Comparison of ENCODE assay signal across 8 cellular contexts in genomic region chr11:111446404-111447152, GRCh38.
DNase-seq lines count a peak whose midpoint lies in the region; ATAC-seq and TF ChIP-seq lines count a peak whose summit lies in the region.

No MANE protein-coding gene starts in this region.

- peak; percentile 97 for TF ChIP-seq RAD21 in Ishikawa (IDR thresholded peaks at IDR 0.05; ENCODE audit: low read depth)

- peak overlapping the region; percentile 1 to 34 for H3K27ac Mint-ChIP-seq in natural killer cell treated with Interleukin-12 subunit alpha and Interleukin-12 subunit beta and Interleukin-15 and Interleukin-18, amount 100 ng/mL, for 72 hours
- H3K27ac Mint-ChIP-seq in stimulated activated naive CD8-positive, alpha-beta T cell treated with anti-CD3 and anti-CD28 coated beads, Interleukin-15, Interleukin-2, amounts not matched to agents 100 ng/mL and 50 ng/mL, for 24 hours: peak overlapping the region; percentile 67

- no peak for TF ChIP-seq EP300 in Ishikawa (IDR thresholded peaks at IDR 0.05; ENCODE audit: borderline replicate concordance)

- H3K4me3 Mint-ChIP-seq in natural killer cell treated with Interleukin-12 subunit alpha and Interleukin-12 subunit beta and Interleukin-15 and Interleukin-18, amount 100 ng/mL, for 72 hours: no peak overlapping the region
- peak overlapping the region; percentile 25 for H3K4me3 Mint-ChIP-seq in stimulated activated naive CD8-positive, alpha-beta T cell treated with anti-CD3 and anti-CD28 coated beads, Interleukin-15, Interleukin-2, amounts not matched to agents 100 ng/mL and 50 ng/mL, for 24 hours

- H3K27me3 Mint-ChIP-seq in natural killer cell treated with Interleukin-12 subunit alpha and Interleukin-12 subunit beta and Interleukin-15 and Interleukin-18, amount 100 ng/mL, for 72 hours: peaks cover 0 to 2% of the 10 kb centered on the region in 2 donors
- H3K27me3 Mint-ChIP-seq in stimulated activated naive CD8-positive, alpha-beta T cell treated with anti-CD3 and anti-CD28 coated beads, Interleukin-15, Interleukin-2, amounts not matched to agents 100 ng/mL and 50 ng/mL, for 24 hours: no peaks in the 10 kb centered on the region

- peak; percentile 96 for DNase-seq in DMS53 treated with DMSO at 0.1 percent for 48 hours (lab: John Stamatoyannopoulos, UW; ENCODE audit: unreplicated experiment)
- peak; percentile 60 for DNase-seq in activated T-cell treated with anti-CD3 and anti-CD28 coated beads for 1 hour (ENCODE audit: low read depth)
- peak; percentile 70 to 78 for DNase-seq in erythroblast (lab: John Stamatoyannopoulos, UW)
- DNase-seq in natural killer cell treated with Interleukin-12 subunit alpha and Interleukin-12 subunit beta and Interleukin-15 and Interleukin-18, amount 100 ng/mL, for 72 hours (ENCODE audit: low spot score): peak; percentile 85

- no peaks in the 10 kb centered on the region for H3K9me3 ChIP-seq in OCI-LY3 (ENCODE audit: insufficient read depth, low read length)

- H3K9me3 Mint-ChIP-seq in natural killer cell treated with Interleukin-12 subunit alpha and Interleukin-12 subunit beta and Interleukin-15 and Interleukin-18, amount 100 ng/mL, for 72 hours: no peaks in the 10 kb centered on the region
- H3K9me3 Mint-ChIP-seq in stimulated activated naive CD8-positive, alpha-beta T cell treated with anti-CD3 and anti-CD28 coated beads, Interleukin-15, Interleukin-2, amounts not matched to agents 100 ng/mL and 50 ng/mL, for 24 hours: no peaks in the 10 kb centered on the region

- no peak for TF ChIP-seq POLR2A in erythroblast (IDR thresholded peaks at IDR 0.05; ENCODE audit: low read length)

- H2AFZ ChIP-seq in OCI-LY3 (ENCODE audit: low read depth, low read length): peak overlapping the region; percentile 68; the same call in 1 of the 2 replicates

- no peaks in the 10 kb centered on the region for H3K36me3 Mint-ChIP-seq in natural killer cell treated with Interleukin-12 subunit alpha and Interleukin-12 subunit beta and Interleukin-15 and Interleukin-18, amount 100 ng/mL, for 72 hours
- H3K36me3 Mint-ChIP-seq in stimulated activated naive CD8-positive, alpha-beta T cell treated with anti-CD3 and anti-CD28 coated beads, Interleukin-15, Interleukin-2, amounts not matched to agents 100 ng/mL and 50 ng/mL, for 24 hours (ENCODE audit: low read depth): no peaks in the 10 kb centered on the region

- H3K4me1 ChIP-seq in OCI-LY3 (ENCODE audit: low read length): peaks cover 48% of the 10 kb centered on the region

- no peak overlapping the region for H3K9ac ChIP-seq in OCI-LY3 (ENCODE audit: low read length)

- ATAC-seq in GM21619 (IDR thresholded peaks at IDR 0.05; ENCODE audit: unreplicated experiment): peak; percentile 77
- ATAC-seq in natural killer cell treated with Interleukin-12 subunit alpha and Interleukin-12 subunit beta and Interleukin-15 and Interleukin-18, amount 100 ng/mL, for 72 hours: peak; percentile 92

- H3K36me3 ChIP-seq in OCI-LY3 (replicated peaks; ENCODE audit: low read depth, low read length): no peaks in the 10 kb centered on the region

- peaks cover 7 to 17% of the 10 kb centered on the region in 2 donors for H3K4me1 Mint-ChIP-seq in natural killer cell treated with Interleukin-12 subunit alpha and Interleukin-12 subunit beta and Interleukin-15 and Interleukin-18, amount 100 ng/mL, for 72 hours (ENCODE audit: low read depth in 2 of 2)
- H3K4me1 Mint-ChIP-seq in stimulated activated naive CD8-positive, alpha-beta T cell treated with anti-CD3 and anti-CD28 coated beads, Interleukin-15, Interleukin-2, amounts not matched to agents 100 ng/mL and 50 ng/mL, for 24 hours (ENCODE audit: low read depth): peaks cover 20% of the 10 kb centered on the region

- H3K4me3 ChIP-seq in OCI-LY3 (ENCODE audit: low read length): no peak overlapping the region

- peak; percentile 94 for TF ChIP-seq CTCF in OCI-LY3 (IDR thresholded peaks at IDR 0.05; ENCODE audit: low read depth, low read length)

- no peaks in the 10 kb centered on the region for H3K79me2 ChIP-seq in OCI-LY3 (ENCODE audit: low read length)

- H3K27me3 ChIP-seq in OCI-LY3 (ENCODE audit: low read depth, low read length): 0 out of 2 replicates have a peak, but pooled peaks cover 7% of the 10 kb centered on the region

- H3K27ac ChIP-seq in OCI-LY3 (ENCODE audit: low read length): no peak overlapping the region

- no peaks in the 10 kb centered on the region for H4K20me1 ChIP-seq in OCI-LY3 (ENCODE audit: insufficient read depth, low read length)

- peak overlapping the region; percentile 24; the same call in 1 of the 2 replicates for H3K4me2 ChIP-seq in OCI-LY3 (ENCODE audit: low read length)

TF ChIP-seq in Ishikawa, 13 proteins besides CTCF, POLR2A, EP300 and RAD21:
- no peak for TF ChIP-seq TAF1 (IDR thresholded peaks at IDR 0.05; ENCODE audit: low read depth)
- TF ChIP-seq FOXM1 (IDR thresholded peaks at IDR 0.05; ENCODE audit: borderline replicate concordance, low read depth): no peak
- no peak for TF ChIP-seq NFIC (IDR thresholded peaks at IDR 0.05)
- no peak for TF ChIP-seq ZBTB7A (IDR thresholded peaks at IDR 0.05; ENCODE audit: low read depth)
- TF ChIP-seq TEAD4 (IDR thresholded peaks at IDR 0.05): no peak
- TF ChIP-seq CEBPB (IDR thresholded peaks at IDR 0.05): no peak
- TF ChIP-seq CREB1 (IDR thresholded peaks at IDR 0.05; ENCODE audit: low read depth): no peak
- no peak for TF ChIP-seq REST (IDR thresholded peaks at IDR 0.05; ENCODE audit: low read depth)
- no peak for TF ChIP-seq MAX (IDR thresholded peaks at IDR 0.05)
- TF ChIP-seq USF1 (IDR thresholded peaks at IDR 0.05): no peak
- TF ChIP-seq YY1 (IDR thresholded peaks at IDR 0.05; ENCODE audit: low read depth): no peak
